Comparison of ENCODE assay signal across 1 cellular context in the genomic region with DNA sequence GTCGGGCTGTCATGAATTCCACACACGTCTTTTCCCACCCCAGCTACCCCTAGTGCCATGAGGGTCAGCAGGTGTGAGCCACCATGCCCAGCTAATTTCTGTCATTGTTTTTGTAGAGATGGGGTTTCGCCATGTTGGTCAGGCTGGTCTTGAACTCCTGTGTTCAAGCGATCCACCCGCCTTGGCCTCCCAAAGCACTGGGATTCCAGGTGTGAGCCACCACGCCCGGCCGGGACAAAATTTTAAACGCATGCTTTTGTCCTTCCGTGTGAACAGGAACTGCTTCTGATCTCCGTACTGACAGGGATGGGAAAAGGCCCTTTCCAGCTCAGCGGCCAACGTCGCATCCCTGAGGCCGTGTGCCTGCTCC.
TF ChIP-seq lines count a peak whose summit lies in the region.

No MANE protein-coding gene starts in this region.

TF ChIP-seq in endothelial cell of umbilical vein, 7 proteins besides CTCF, POLR2A, EP300 and RAD21 (continued from another document):
- TF ChIP-seq, protein P1, sequence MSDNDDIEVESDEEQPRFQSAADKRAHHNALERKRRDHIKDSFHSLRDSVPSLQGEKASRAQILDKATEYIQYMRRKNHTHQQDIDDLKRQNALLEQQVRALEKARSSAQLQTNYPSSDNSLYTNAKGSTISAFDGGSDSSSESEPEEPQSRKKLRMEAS (IDR thresholded peaks at IDR 0.05; ENCODE audit: insufficient read depth, insufficient read length) = no peak
- no peak for TF ChIP-seq POLR2AphosphoS5 (IDR thresholded peaks at IDR 0.05; ENCODE audit: insufficient read depth, low read depth, low read length)
- TF ChIP-seq JUN (IDR thresholded peaks at IDR 0.05; ENCODE audit: borderline replicate concordance, insufficient read depth, insufficient read length, low read depth) = no peak
- TF ChIP-seq GATA2 (IDR thresholded peaks at IDR 0.05; ENCODE audit: insufficient read depth, insufficient read length, low read depth, low read length) = no peak
- TF ChIP-seq EZH2 (IDR thresholded peaks at IDR 0.05; ENCODE audit: borderline replicate concordance, low read depth, low read length, severe bottlenecking) = no peak
- TF ChIP-seq FOS (IDR thresholded peaks at IDR 0.05; ENCODE audit: borderline replicate concordance, insufficient read depth, low read length) = no peak
